ENCODE assay signal across 1 cellular context in the genomic region with DNA sequence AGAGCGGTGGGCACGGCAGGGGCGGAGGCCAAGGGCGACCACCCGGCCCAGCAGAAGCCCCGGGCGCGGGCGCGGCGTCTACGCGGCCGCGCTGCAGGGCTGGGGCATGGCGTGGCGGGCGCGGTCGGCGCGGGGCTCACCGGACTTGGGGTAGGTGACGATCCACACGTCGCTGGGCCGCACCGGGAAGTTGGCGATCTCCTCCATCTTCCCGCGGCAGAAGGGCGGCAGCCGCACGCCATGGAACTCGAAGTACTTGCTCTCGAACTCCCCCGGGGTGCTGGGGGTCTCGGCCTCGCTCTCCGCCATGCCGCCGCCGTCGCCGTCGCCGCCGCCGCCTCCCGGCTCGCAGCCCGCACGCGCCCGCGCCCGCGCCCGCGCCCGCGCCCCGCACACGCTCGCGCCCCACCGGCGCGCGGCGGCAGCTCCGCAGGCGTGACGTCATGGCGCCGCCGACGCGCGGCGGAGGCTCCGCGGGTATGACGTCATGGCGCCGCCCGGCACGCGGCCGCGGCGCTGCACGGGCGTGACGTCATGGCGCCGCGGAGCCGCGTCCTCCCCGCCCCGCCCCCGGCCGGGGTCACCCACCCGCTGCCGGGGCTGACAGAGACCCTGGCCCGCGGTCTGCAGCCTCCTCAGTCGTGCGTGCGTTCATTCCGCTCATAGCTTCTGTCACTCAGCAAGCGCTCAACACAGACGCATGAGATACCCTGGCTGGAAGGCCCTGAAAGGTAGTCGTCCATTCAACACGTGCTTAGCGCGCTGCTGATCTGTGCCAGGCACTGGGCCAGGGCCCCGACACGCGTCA.
TF ChIP-seq lines count a peak whose summit lies in the region.

TSS of gene SULT4A1 (minus strand) at position 440 of the 808 bp plus-strand sequence. CDS start at position 309, 131 bp downstream.

TF ChIP-seq in GM23338, 12 proteins besides CTCF, POLR2A, EP300 and RAD21 (continued from another document):
- TF ChIP-seq ZNF462 (CRISPR knock-in tag; IDR thresholded peaks at IDR 0.05) (no peak), ZNF331 (CRISPR knock-in tag; IDR thresholded peaks at IDR 0.05; ENCODE audit: low read depth) (no peak), ZNF114 (CRISPR knock-in tag; IDR thresholded peaks at IDR 0.05) (no peak), STAT1 (IDR thresholded peaks at IDR 0.05; ENCODE audit: unreplicated experiment) (no peak), POLR2AphosphoS5 (IDR thresholded peaks at IDR 0.05; ENCODE audit: low read depth) (0 out of 2 replicates have a peak, but pooled peaks have one; percentile 35)
- TF ChIP-seq, protein P1, sequence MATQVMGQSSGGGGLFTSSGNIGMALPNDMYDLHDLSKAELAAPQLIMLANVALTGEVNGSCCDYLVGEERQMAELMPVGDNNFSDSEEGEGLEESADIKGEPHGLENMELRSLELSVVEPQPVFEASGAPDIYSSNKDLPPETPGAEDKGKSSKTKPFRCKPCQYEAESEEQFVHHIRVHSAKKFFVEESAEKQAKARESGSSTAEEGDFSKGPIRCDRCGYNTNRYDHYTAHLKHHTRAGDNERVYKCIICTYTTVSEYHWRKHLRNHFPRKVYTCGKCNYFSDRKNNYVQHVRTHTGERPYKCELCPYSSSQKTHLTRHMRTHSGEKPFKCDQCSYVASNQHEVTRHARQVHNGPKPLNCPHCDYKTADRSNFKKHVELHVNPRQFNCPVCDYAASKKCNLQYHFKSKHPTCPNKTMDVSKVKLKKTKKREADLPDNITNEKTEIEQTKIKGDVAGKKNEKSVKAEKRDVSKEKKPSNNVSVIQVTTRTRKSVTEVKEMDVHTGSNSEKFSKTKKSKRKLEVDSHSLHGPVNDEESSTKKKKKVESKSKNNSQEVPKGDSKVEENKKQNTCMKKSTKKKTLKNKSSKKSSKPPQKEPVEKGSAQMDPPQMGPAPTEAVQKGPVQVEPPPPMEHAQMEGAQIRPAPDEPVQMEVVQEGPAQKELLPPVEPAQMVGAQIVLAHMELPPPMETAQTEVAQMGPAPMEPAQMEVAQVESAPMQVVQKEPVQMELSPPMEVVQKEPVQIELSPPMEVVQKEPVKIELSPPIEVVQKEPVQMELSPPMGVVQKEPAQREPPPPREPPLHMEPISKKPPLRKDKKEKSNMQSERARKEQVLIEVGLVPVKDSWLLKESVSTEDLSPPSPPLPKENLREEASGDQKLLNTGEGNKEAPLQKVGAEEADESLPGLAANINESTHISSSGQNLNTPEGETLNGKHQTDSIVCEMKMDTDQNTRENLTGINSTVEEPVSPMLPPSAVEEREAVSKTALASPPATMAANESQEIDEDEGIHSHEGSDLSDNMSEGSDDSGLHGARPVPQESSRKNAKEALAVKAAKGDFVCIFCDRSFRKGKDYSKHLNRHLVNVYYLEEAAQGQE (IDR thresholded peaks at IDR 0.05; ENCODE audit: unreplicated experiment), result no peak
